ENCODE assay signal across 17 cellular contexts in genomic region chr19:32647361-32647760, GRCh38. TPM values are rescaled to one million over a fixed set of nuclear protein-coding genes. Genes with fewer than 3 reads are reported as not detected.
"Had no signal": no experiment of that assay in that cellular context is flagged by ENCODE, and none has a peak within 500 bp of the region (broad histone marks: within the 10 kb centered on the region; RNA-seq: fewer than 3 reads in every experiment).

No MANE protein-coding gene starts in this region.

- DNase-seq: activated CD4-positive, alpha-beta T cell treated with anti-CD3 and anti-CD28 coated beads for 36 hours; activated naive CD4-positive, alpha-beta T cell treated with anti-CD3 and anti-CD28 coated beads, Interleukin-2, amount 10 ng/mL, durations not matched to agents 7 days and 5 days; caudate nucleus; effector CD8-positive, alpha-beta T cell; foreskin fibroblast; immature natural killer cell; mesenchymal stem cell; ovary; spleen; stomach; T-cell; T1000; testis; WERI-Rb-1 had no signal

- H3K27me3 Mint-ChIP-seq: activated CD4-positive, alpha-beta T cell treated with anti-CD3 and anti-CD28 coated beads for 36 hours; activated naive CD4-positive, alpha-beta T cell treated with anti-CD3 and anti-CD28 coated beads, Interleukin-2, amount 10 ng/mL, durations not matched to agents 7 days and 5 days; T-cell had no signal

- ATAC-seq: activated CD4-positive, alpha-beta T cell treated with anti-CD3 and anti-CD28 coated beads for 36 hours; sciatic nerve; T-cell had no signal

- H3K4me3 Mint-ChIP-seq: activated CD4-positive, alpha-beta T cell treated with anti-CD3 and anti-CD28 coated beads for 36 hours; activated naive CD4-positive, alpha-beta T cell treated with anti-CD3 and anti-CD28 coated beads, Interleukin-2, amount 10 ng/mL, durations not matched to agents 7 days and 5 days; activated T-helper 1 cell treated with anti-CD3 and anti-CD28 coated beads, Interleukin-12 subunit alpha, Interleukin-12 subunit beta, Interleukin-2, Interleukin-4 antibody, amounts not matched to agents 30 ng/mL and 10 ng/mL and 1 ng/mL, durations not matched to agents 14 hours and 24 hours and 36 hours; immature natural killer cell; neural crest cell; T-cell had no signal

- H3K27ac Mint-ChIP-seq: immature natural killer cell had no signal

- H3K9me3 ChIP-seq: ovary, spleen, stomach, testis had no signal

- H3K9me3 Mint-ChIP-seq: activated naive CD4-positive, alpha-beta T cell treated with anti-CD3 and anti-CD28 coated beads, Interleukin-2, amount 10 ng/mL, durations not matched to agents 7 days and 5 days; activated T-helper 1 cell treated with anti-CD3 and anti-CD28 coated beads, Interleukin-12 subunit alpha, Interleukin-12 subunit beta, Interleukin-2, Interleukin-4 antibody, amounts not matched to agents 30 ng/mL and 10 ng/mL and 1 ng/mL, durations not matched to agents 14 hours and 24 hours and 36 hours; immature natural killer cell; neural crest cell; T-cell had no signal

RNA-seq across cellular contexts. Expression of gene RGS9BP, which starts 28.3 kb away (rescaled TPM):
- total RNA-seq: activated T-helper 1 cell treated with anti-CD3 and anti-CD28 coated beads, Interleukin-12 subunit alpha, Interleukin-12 subunit beta, Interleukin-2, Interleukin-4 antibody, amounts not matched to agents 30 ng/mL and 10 ng/mL and 1 ng/mL, durations not matched to agents 14 hours and 24 hours and 36 hours; neural crest cell had no signal
